In genomic region chr2:200811336-200812121, GRCh38 we compare ENCODE assay signal across 1 cellular context.
TF ChIP-seq lines count a peak whose summit lies in the region.

Gene BZW1 (plus strand): TSS chr2:200811910. CDS start chr2:200813218, 1,308 bp downstream.

TF ChIP-seq in HEK293, 187 proteins besides CTCF, POLR2A, EP300 and RAD21 (continued from another document and continues in another):
- TF ChIP-seq HIC1 (tag by site-specific recombination; IDR thresholded peaks at IDR 0.05) (no peak), GLIS2 (tag by site-specific recombination; IDR thresholded peaks at IDR 0.05) (peak; percentile 72), MZF1 (tag by site-specific recombination; IDR thresholded peaks at IDR 0.05; ENCODE audit: borderline replicate concordance) (no peak), ZNF324 (tag by site-specific recombination; IDR thresholded peaks at IDR 0.05) (peak; percentile 73; the same call in 1 of the 2 replicates), ZSCAN18 (tag by site-specific recombination; IDR thresholded peaks at IDR 0.05) (0 out of 2 replicates have a peak, but pooled peaks have one; percentile 49), PATZ1 (tag by site-specific recombination; IDR thresholded peaks at IDR 0.05) (peak; percentile 95), WT1 (tag by site-specific recombination; IDR thresholded peaks at IDR 0.05) (no peak), ZNF175 (tag by site-specific recombination; IDR thresholded peaks at IDR 0.05) (no peak), IKZF3 (tag by site-specific recombination; IDR thresholded peaks at IDR 0.05) (peak; percentile 64), ZNF248 (tag by site-specific recombination; IDR thresholded peaks at IDR 0.05) (no peak), GLI4 (tag by site-specific recombination; IDR thresholded peaks at IDR 0.05) (no peak), ZNF660 (tag by site-specific recombination; IDR thresholded peaks at IDR 0.05) (0 out of 2 replicates have a peak, but pooled peaks have one; percentile 26), ZSCAN16 (tag by site-specific recombination; IDR thresholded peaks at IDR 0.05) (no peak), ZNF658 (tag by site-specific recombination; IDR thresholded peaks at IDR 0.05) (no peak), SP7 (tag by site-specific recombination; IDR thresholded peaks at IDR 0.05) (peak; percentile 83), ZNF571 (tag by site-specific recombination; IDR thresholded peaks at IDR 0.05) (no peak), BCL11A (tag by site-specific recombination; IDR thresholded peaks at IDR 0.05; ENCODE audit: low read depth) (no peak), PRDM4 (tag by site-specific recombination; IDR thresholded peaks at IDR 0.05) (peak; percentile 28; the same call in 1 of the 2 replicates), ZNF707 (tag by site-specific recombination; IDR thresholded peaks at IDR 0.05) (no peak), REST (tag by site-specific recombination; IDR thresholded peaks at IDR 0.05) (no peak), SCRT1 (tag by site-specific recombination; IDR thresholded peaks at IDR 0.05; ENCODE audit: borderline replicate concordance) (no peak), ZBTB17 (tag by site-specific recombination; IDR thresholded peaks at IDR 0.05) (peak; percentile 60; the same call in 1 of the 2 replicates), KLF10 (tag by site-specific recombination; IDR thresholded peaks at IDR 0.05) (peak; percentile 51; the same call in 1 of the 2 replicates), ZNF692 (tag by site-specific recombination; IDR thresholded peaks at IDR 0.05) (no peak; the same call in 1 of the 2 replicates), ZNF521 (tag by site-specific recombination; IDR thresholded peaks at IDR 0.05) (no peak), ZNF121 (tag by site-specific recombination; IDR thresholded peaks at IDR 0.05) (no peak), ZNF350 (tag by site-specific recombination; IDR thresholded peaks at IDR 0.05) (no peak), ZNF174 (tag by site-specific recombination; IDR thresholded peaks at IDR 0.05) (no peak), ZNF133 (tag by site-specific recombination; IDR thresholded peaks at IDR 0.05) (no peak), FEZF1 (tag by site-specific recombination; IDR thresholded peaks at IDR 0.05) (no peak), ZXDB (tag by site-specific recombination; IDR thresholded peaks at IDR 0.05) (peak; percentile 74), ZNF555 (tag by site-specific recombination; conservative IDR thresholded peaks at IDR 0.05) (no peak), ZNF777 (tag by site-specific recombination; IDR thresholded peaks at IDR 0.05; ENCODE audit: borderline replicate concordance) (no peak), ZNF354C (tag by site-specific recombination; IDR thresholded peaks at IDR 0.05; ENCODE audit: borderline replicate concordance, low read depth) (no peak), ZNF155 (tag by site-specific recombination; IDR thresholded peaks at IDR 0.05) (no peak), PRDM1 (tag by site-specific recombination; IDR thresholded peaks at IDR 0.05) (no peak), ZNF335 (tag by site-specific recombination; conservative IDR thresholded peaks at IDR 0.05) (peak; percentile 97), ZNF19 (tag by site-specific recombination; IDR thresholded peaks at IDR 0.05; ENCODE audit: low read depth) (no peak), ZBTB20 (tag by site-specific recombination; IDR thresholded peaks at IDR 0.05) (peak; percentile 62; the same call in 1 of the 2 replicates), KLF8 (tag by site-specific recombination; IDR thresholded peaks at IDR 0.05) (peak; percentile 88), ZFP41 (tag by site-specific recombination; IDR thresholded peaks at IDR 0.05; ENCODE audit: borderline replicate concordance) (no peak), ZNF2 (tag by site-specific recombination; IDR thresholded peaks at IDR 0.05) (0 out of 2 replicates have a peak, but pooled peaks have one; percentile 22)
- TF ChIP-seq, protein P1, sequence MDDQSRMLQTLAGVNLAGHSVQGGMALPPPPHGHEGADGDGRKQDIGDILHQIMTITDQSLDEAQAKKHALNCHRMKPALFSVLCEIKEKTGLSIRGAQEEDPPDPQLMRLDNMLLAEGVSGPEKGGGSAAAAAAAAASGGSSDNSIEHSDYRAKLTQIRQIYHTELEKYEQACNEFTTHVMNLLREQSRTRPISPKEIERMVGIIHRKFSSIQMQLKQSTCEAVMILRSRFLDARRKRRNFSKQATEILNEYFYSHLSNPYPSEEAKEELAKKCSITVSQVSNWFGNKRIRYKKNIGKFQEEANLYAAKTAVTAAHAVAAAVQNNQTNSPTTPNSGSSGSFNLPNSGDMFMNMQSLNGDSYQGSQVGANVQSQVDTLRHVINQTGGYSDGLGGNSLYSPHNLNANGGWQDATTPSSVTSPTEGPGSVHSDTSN (CRISPR knock-in tag; IDR thresholded peaks at IDR 0.05): peak; percentile 14; the same call in 1 of the 2 replicates
- TF ChIP-seq, protein P2, sequence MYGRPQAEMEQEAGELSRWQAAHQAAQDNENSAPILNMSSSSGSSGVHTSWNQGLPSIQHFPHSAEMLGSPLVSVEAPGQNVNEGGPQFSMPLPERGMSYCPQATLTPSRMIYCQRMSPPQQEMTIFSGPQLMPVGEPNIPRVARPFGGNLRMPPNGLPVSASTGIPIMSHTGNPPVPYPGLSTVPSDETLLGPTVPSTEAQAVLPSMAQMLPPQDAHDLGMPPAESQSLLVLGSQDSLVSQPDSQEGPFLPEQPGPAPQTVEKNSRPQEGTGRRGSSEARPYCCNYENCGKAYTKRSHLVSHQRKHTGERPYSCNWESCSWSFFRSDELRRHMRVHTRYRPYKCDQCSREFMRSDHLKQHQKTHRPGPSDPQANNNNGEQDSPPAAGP (tag by site-specific recombination; IDR thresholded peaks at IDR 0.05): peak; percentile 43
- TF ChIP-seq, protein P3, sequence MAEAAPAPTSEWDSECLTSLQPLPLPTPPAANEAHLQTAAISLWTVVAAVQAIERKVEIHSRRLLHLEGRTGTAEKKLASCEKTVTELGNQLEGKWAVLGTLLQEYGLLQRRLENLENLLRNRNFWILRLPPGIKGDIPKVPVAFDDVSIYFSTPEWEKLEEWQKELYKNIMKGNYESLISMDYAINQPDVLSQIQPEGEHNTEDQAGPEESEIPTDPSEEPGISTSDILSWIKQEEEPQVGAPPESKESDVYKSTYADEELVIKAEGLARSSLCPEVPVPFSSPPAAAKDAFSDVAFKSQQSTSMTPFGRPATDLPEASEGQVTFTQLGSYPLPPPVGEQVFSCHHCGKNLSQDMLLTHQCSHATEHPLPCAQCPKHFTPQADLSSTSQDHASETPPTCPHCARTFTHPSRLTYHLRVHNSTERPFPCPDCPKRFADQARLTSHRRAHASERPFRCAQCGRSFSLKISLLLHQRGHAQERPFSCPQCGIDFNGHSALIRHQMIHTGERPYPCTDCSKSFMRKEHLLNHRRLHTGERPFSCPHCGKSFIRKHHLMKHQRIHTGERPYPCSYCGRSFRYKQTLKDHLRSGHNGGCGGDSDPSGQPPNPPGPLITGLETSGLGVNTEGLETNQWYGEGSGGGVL (tag by site-specific recombination; IDR thresholded peaks at IDR 0.05): peak; percentile 75
- TF ChIP-seq, protein P4, sequence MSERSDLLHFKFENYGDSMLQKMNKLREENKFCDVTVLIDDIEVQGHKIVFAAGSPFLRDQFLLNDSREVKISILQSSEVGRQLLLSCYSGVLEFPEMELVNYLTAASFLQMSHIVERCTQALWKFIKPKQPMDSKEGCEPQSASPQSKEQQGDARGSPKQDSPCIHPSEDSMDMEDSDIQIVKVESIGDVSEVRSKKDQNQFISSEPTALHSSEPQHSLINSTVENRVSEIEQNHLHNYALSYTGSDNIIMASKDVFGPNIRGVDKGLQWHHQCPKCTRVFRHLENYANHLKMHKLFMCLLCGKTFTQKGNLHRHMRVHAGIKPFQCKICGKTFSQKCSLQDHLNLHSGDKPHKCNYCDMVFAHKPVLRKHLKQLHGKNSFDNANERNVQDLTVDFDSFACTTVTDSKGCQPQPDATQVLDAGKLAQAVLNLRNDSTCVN (tag by site-specific recombination; optimal IDR thresholded peaks at IDR 0.05): peak; percentile 26
